Comparison of ENCODE assay signal across 11 cellular contexts in genomic region chr19:14476663-14477401, GRCh38. TPM values are rescaled to one million over a fixed set of nuclear protein-coding genes. Genes with fewer than 3 reads are reported as not detected.
DNase-seq lines count a peak whose midpoint lies in the region; TF ChIP-seq lines count a peak whose summit lies in the region.
"Had no signal": no experiment of that assay in that cellular context is flagged by ENCODE, and none has a peak within 500 bp of the region (broad histone marks: within the 10 kb centered on the region; RNA-seq: fewer than 3 reads in every experiment).

No MANE protein-coding gene starts in this region.

- CTCF ChIA-PET in activated naive CD4-positive, alpha-beta T cell treated with anti-CD3 and anti-CD28 coated beads, Interleukin-2, amount 10 ng/mL, durations not matched to agents 7 days and 5 days (lab: Charles Lee): interaction anchor here (1.3 to 4.4 kb wide), 2 partner anchors 45 to 340 kb away, joined by 7 to 31 read pairs; partner anchors contain the start of genes ASF1B and PKN1

- peak; percentile 25 for DNase-seq in NK-92 treated with Interleukin-12 subunit alpha and Interleukin-12 subunit beta, amount 100 ng/mL, for 24 hours (lab: John Stamatoyannopoulos, UW)
- no peak for DNase-seq in NK-92 (lab: John Stamatoyannopoulos, UW; ENCODE audit: unreplicated experiment)
- peak; percentile 57 for DNase-seq in NCI-H82 (lab: John Stamatoyannopoulos, UW)
- peak; percentile 90 for DNase-seq in choroid plexus epithelial cell (ENCODE audit: low read depth)
- no peak for DNase-seq in neural crest cell (ENCODE audit: low read depth, low spot score)
- DNase-seq in germinal center (ENCODE audit: low spot score): no peak
- no peak for DNase-seq in anterior cingulate cortex (lab: John Stamatoyannopoulos, UW)
- DNase-seq in activated naive CD4-positive, alpha-beta T cell treated with anti-CD3 and anti-CD28 coated beads, Interleukin-2, amount 10 ng/mL, durations not matched to agents 7 days and 5 days: no peak
- DNase-seq: CD4-positive, CD25-positive, alpha-beta regulatory T cell had no signal

- no peak for TF ChIP-seq CTCF in choroid plexus epithelial cell (conservative IDR thresholded peaks at IDR 0.05; ENCODE audit: low read depth, low read length)
- TF ChIP-seq CTCF in neural crest cell (conservative IDR thresholded peaks at IDR 0.05): no peak

- peaks cover 2% of the 10 kb centered on the region for H3K36me3 Mint-ChIP-seq in neural crest cell (ENCODE audit: low read depth)
- H3K36me3 Mint-ChIP-seq in activated naive CD4-positive, alpha-beta T cell treated with anti-CD3 and anti-CD28 coated beads, Interleukin-2, amount 10 ng/mL, durations not matched to agents 7 days and 5 days: peaks cover 13% of the 10 kb centered on the region

- peak overlapping the region; percentile 76 for H3K4me3 Mint-ChIP-seq in neural crest cell
- no peak overlapping the region for H3K4me3 Mint-ChIP-seq in activated naive CD4-positive, alpha-beta T cell treated with anti-CD3 and anti-CD28 coated beads, Interleukin-2, amount 10 ng/mL, durations not matched to agents 7 days and 5 days

- H3K4me3 ChIP-seq in choroid plexus epithelial cell (ENCODE audit: low read depth, low read length): no peak overlapping the region
- H3K4me3 ChIP-seq: SJSA1, tibial nerve had no signal

- peaks cover 16% of the 10 kb centered on the region for H3K4me1 Mint-ChIP-seq in neural crest cell
- peaks cover 42% of the 10 kb centered on the region for H3K4me1 Mint-ChIP-seq in activated naive CD4-positive, alpha-beta T cell treated with anti-CD3 and anti-CD28 coated beads, Interleukin-2, amount 10 ng/mL, durations not matched to agents 7 days and 5 days

- H3K27ac Mint-ChIP-seq in neural crest cell (ENCODE audit: unreplicated experiment): peak overlapping the region; percentile 78
- H3K27ac Mint-ChIP-seq in activated naive CD4-positive, alpha-beta T cell treated with anti-CD3 and anti-CD28 coated beads, Interleukin-2, amount 10 ng/mL, durations not matched to agents 7 days and 5 days: no peak overlapping the region

- no peaks in the 10 kb centered on the region for H3K9me3 Mint-ChIP-seq in neural crest cell
- no peaks in the 10 kb centered on the region for H3K9me3 Mint-ChIP-seq in activated naive CD4-positive, alpha-beta T cell treated with anti-CD3 and anti-CD28 coated beads, Interleukin-2, amount 10 ng/mL, durations not matched to agents 7 days and 5 days
- H3K9me3 Mint-ChIP-seq: CD4-positive, CD25-positive, alpha-beta regulatory T cell had no signal

- peaks cover 9% of the 10 kb centered on the region for H3K27me3 Mint-ChIP-seq in neural crest cell (ENCODE audit: low read depth)
- H3K27me3 Mint-ChIP-seq in activated naive CD4-positive, alpha-beta T cell treated with anti-CD3 and anti-CD28 coated beads, Interleukin-2, amount 10 ng/mL, durations not matched to agents 7 days and 5 days: peaks cover 46% of the 10 kb centered on the region

RNA-seq across cellular contexts. Expression of gene PTGER1, which starts 1.7 kb away (rescaled TPM):
- total RNA-seq in neural crest cell: 0.27 and 0.40 TPM in 2 replicates
- total RNA-seq: CD4-positive, CD25-positive, alpha-beta regulatory T cell; SJSA1 had no signal

RNA-seq across cellular contexts. Expression of gene GIPC1, which starts 19.1 kb away (rescaled TPM):
- 72.5 and 73.0 TPM in 2 replicates for total RNA-seq in neural crest cell

RNA-seq across cellular contexts. Expression of gene DNAJB1, which starts 41.4 kb away (rescaled TPM):
- total RNA-seq in neural crest cell: 89.4 and 94.2 TPM in 2 replicates

RNA-seq across cellular contexts. Expression of gene PKN1, which starts 43.7 kb away (rescaled TPM):
- 118 and 126 TPM in 2 replicates for total RNA-seq in neural crest cell

RNA-seq across cellular contexts. Expression of gene TECR, which starts 52.6 kb away (rescaled TPM):
- 177 and 185 TPM in 2 replicates for total RNA-seq in neural crest cell

Comparison
In these comparisons a context has a peak if more than half of its experiments do, and no peak if none do; other contexts are left out.
1. DNase-seq: peak in NK-92 treated with Interleukin-12 subunit alpha and Interleukin-12 subunit beta, amount 100 ng/mL, for 24 hours (single experiment), NCI-H82 (single experiment) and choroid plexus epithelial cell (single experiment); none in NK-92 (single experiment), neural crest cell (single experiment), germinal center (single experiment), anterior cingulate cortex (0 of 58) and activated naive CD4-positive, alpha-beta T cell treated with anti-CD3 and anti-CD28 coated beads, Interleukin-2, amount 10 ng/mL, durations not matched to agents 7 days and 5 days (single experiment).